ENCODE assay signal across 27 cellular contexts in the genomic region with DNA sequence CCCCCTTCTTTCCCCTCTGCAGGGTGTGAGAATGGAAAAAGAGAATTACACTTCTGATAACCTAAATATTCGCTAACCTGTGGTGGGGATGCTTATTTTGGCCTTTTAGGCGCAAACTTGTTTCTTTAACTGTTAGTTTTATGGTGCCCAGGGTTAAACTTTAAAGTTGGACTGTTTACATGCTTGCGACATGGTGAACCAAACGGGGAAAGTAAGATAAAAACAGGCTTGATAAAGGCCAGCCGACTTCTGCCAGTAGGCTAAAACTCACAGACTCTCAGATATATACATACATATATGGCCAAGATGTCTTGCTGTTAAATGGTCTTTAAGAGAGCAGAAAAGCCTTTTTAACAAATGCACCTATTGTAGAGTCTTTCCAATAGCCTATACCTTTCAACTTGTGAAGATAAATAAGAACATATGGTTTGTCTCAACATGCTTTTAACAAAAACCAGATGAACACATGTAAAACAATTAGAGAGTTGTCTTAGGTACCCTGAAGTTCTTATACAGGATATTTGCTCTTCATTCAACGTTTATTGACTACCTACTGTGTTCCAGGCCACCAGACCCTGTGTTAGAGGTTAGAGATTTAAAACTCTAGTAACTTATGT.
"Had no signal": no experiment of that assay in that cellular context is flagged by ENCODE, and none has a peak within 500 bp of the region (broad histone marks: within the 10 kb centered on the region; RNA-seq: fewer than 3 reads in every experiment).

No MANE protein-coding gene starts in this region.

- H3K36me3 Mint-ChIP-seq: naive thymus-derived CD8-positive, alpha-beta T cell had no signal

- DNase-seq: activated CD4-positive, alpha-beta memory T cell treated with anti-CD3 and anti-CD28 coated beads, Interleukin-2, amount 10 ng/mL, durations not matched to agents 7 days and 5 days; activated CD4-positive, alpha-beta T cell treated with anti-CD3 and anti-CD28 coated beads for 1 hour; activated CD4-positive, alpha-beta T cell treated with anti-CD3 and anti-CD28 coated beads, Interleukin-2, amount 10 ng/mL, durations not matched to agents 7 days and 5 days; activated gamma-delta T cell treated with Interleukin-2 at 50 U/mL for 16 hours; activated naive CD8-positive, alpha-beta T cell treated with anti-CD3 and anti-CD28 coated beads, Interleukin-2, amount 50 U/mL, for 24 hours; activated T-cell treated with anti-CD3 and anti-CD28 coated beads, Interleukin-2, amount 50 U/mL, for 4 hours; amygdala; central memory CD4-positive, alpha-beta T cell; effector memory CD4-positive, alpha-beta T cell; gastrocnemius medialis; glutamatergic neuron; left cardiac atrium; midbrain; naive thymus-derived CD8-positive, alpha-beta T cell; nucleus accumbens; pancreas; stimulated activated CD4-positive, alpha-beta T cell treated with anti-CD3 and anti-CD28 coated beads, Interleukin-2, amount 100 ng/mL, for 48 hours; stimulated activated naive CD4-positive, alpha-beta T cell treated with Interleukin-2 at 50 U/mL for 16 hours; T-helper 17 cell; T1000; uterus had no signal

- ATAC-seq: activated naive CD8-positive, alpha-beta T cell treated with anti-CD3 and anti-CD28 coated beads, Interleukin-2, amount 50 U/mL, for 24 hours; activated T-cell treated with anti-CD3 and anti-CD28 coated beads, Interleukin-2, amount 50 U/mL, for 4 hours; activated T-helper 17 cell treated with anti-CD3 and anti-CD28 coated beads, Interleukin-2, amount 50 U/mL, for 72 hours; gastrocnemius medialis; left cardiac atrium; naive thymus-derived CD8-positive, alpha-beta T cell; T-helper 17 cell had no signal

- H3K9me3 ChIP-seq: gastrocnemius medialis, pancreas, prostate gland, thoracic aorta, uterus had no signal

- H3K4me3 Mint-ChIP-seq: activated CD4-positive, alpha-beta memory T cell treated with anti-CD3 and anti-CD28 coated beads, Interleukin-2, amount 10 ng/mL, durations not matched to agents 7 days and 5 days; activated CD4-positive, alpha-beta T cell treated with anti-CD3 and anti-CD28 coated beads, Interleukin-2, amount 10 ng/mL, durations not matched to agents 7 days and 5 days; activated naive CD4-positive, alpha-beta T cell treated with anti-CD3 and anti-CD28 coated beads, Interleukin-2, amount 50 U/mL, for 24 hours; activated naive CD8-positive, alpha-beta T cell treated with anti-CD3 and anti-CD28 coated beads, Interleukin-2, amount 50 U/mL, for 24 hours; activated T-cell treated with anti-CD3 and anti-CD28 coated beads, Interleukin-2, amount 50 U/mL, for 4 hours; activated T-helper 17 cell treated with anti-CD3 and anti-CD28 coated beads, Interleukin-2, amount 50 U/mL, for 72 hours; naive thymus-derived CD8-positive, alpha-beta T cell; neural crest cell; T-helper 17 cell; type B pancreatic cell had no signal

- H3K27ac ChIP-seq: prostate gland, thoracic aorta, uterus had no signal

- H3K4me1 Mint-ChIP-seq: activated CD4-positive, alpha-beta T cell treated with anti-CD3 and anti-CD28 coated beads, Interleukin-2, amount 10 ng/mL, durations not matched to agents 7 days and 5 days; activated T-helper 17 cell treated with anti-CD3 and anti-CD28 coated beads, Interleukin-2, amount 50 U/mL, for 72 hours had no signal

- H3K4me3 ChIP-seq: gastrocnemius medialis, pancreas, prostate gland, thoracic aorta, uterus had no signal

- H3K27me3 Mint-ChIP-seq: activated CD4-positive, alpha-beta memory T cell treated with anti-CD3 and anti-CD28 coated beads, Interleukin-2, amount 10 ng/mL, durations not matched to agents 7 days and 5 days; activated CD4-positive, alpha-beta T cell treated with anti-CD3 and anti-CD28 coated beads, Interleukin-2, amount 10 ng/mL, durations not matched to agents 7 days and 5 days; activated naive CD4-positive, alpha-beta T cell treated with anti-CD3 and anti-CD28 coated beads, Interleukin-2, amount 50 U/mL, for 24 hours; activated naive CD8-positive, alpha-beta T cell treated with anti-CD3 and anti-CD28 coated beads, Interleukin-2, amount 50 U/mL, for 24 hours; activated T-helper 17 cell treated with anti-CD3 and anti-CD28 coated beads, Interleukin-2, amount 50 U/mL, for 72 hours; naive thymus-derived CD8-positive, alpha-beta T cell; T-helper 17 cell had no signal

- H3K36me3 ChIP-seq: gastrocnemius medialis, pancreas, prostate gland, thoracic aorta, uterus had no signal

- H3K9me3 Mint-ChIP-seq: activated CD4-positive, alpha-beta memory T cell treated with anti-CD3 and anti-CD28 coated beads, Interleukin-2, amount 10 ng/mL, durations not matched to agents 7 days and 5 days; activated CD4-positive, alpha-beta T cell treated with anti-CD3 and anti-CD28 coated beads, Interleukin-2, amount 10 ng/mL, durations not matched to agents 7 days and 5 days; activated naive CD4-positive, alpha-beta T cell treated with anti-CD3 and anti-CD28 coated beads, Interleukin-2, amount 50 U/mL, for 24 hours; activated naive CD8-positive, alpha-beta T cell treated with anti-CD3 and anti-CD28 coated beads, Interleukin-2, amount 50 U/mL, for 24 hours; activated T-cell treated with anti-CD3 and anti-CD28 coated beads, Interleukin-2, amount 50 U/mL, for 4 hours; activated T-helper 17 cell treated with anti-CD3 and anti-CD28 coated beads, Interleukin-2, amount 50 U/mL, for 72 hours; naive thymus-derived CD8-positive, alpha-beta T cell; neural crest cell; type B pancreatic cell had no signal

- H3K4me1 ChIP-seq: prostate gland had no signal

- H3K27ac Mint-ChIP-seq: activated CD4-positive, alpha-beta memory T cell treated with anti-CD3 and anti-CD28 coated beads, Interleukin-2, amount 10 ng/mL, durations not matched to agents 7 days and 5 days; activated CD4-positive, alpha-beta T cell treated with anti-CD3 and anti-CD28 coated beads, Interleukin-2, amount 10 ng/mL, durations not matched to agents 7 days and 5 days; activated naive CD4-positive, alpha-beta T cell treated with anti-CD3 and anti-CD28 coated beads, Interleukin-2, amount 50 U/mL, for 24 hours; activated naive CD8-positive, alpha-beta T cell treated with anti-CD3 and anti-CD28 coated beads, Interleukin-2, amount 50 U/mL, for 24 hours; activated T-helper 17 cell treated with anti-CD3 and anti-CD28 coated beads, Interleukin-2, amount 50 U/mL, for 72 hours; naive thymus-derived CD8-positive, alpha-beta T cell; T-helper 17 cell; type B pancreatic cell had no signal

- H3K27me3 ChIP-seq: gastrocnemius medialis, pancreas, uterus had no signal
